1 cellular context compared by ENCODE assay signal in genomic region chr2:240433973-240434727, GRCh38.
TF ChIP-seq lines count a peak whose summit lies in the region.

No MANE protein-coding gene starts in this region.

TF ChIP-seq in GM12878, 131 proteins besides CTCF, POLR2A, EP300 and RAD21 (continued from another document):
- TF ChIP-seq ZBTB4 (CRISPR knock-in tag; IDR thresholded peaks at IDR 0.05) (no peak), ZNF24 (IDR thresholded peaks at IDR 0.05) (no peak), ZBED1 (IDR thresholded peaks at IDR 0.05; ENCODE audit: borderline replicate concordance) (no peak)
